In genomic region chr16:2019500-2019899, GRCh38 we compare ENCODE assay signal across 10 cellular contexts. TPM values are rescaled to one million over a fixed set of nuclear protein-coding genes. Genes with fewer than 3 reads are reported as not detected.
DNase-seq lines count a peak whose midpoint lies in the region; ATAC-seq and TF ChIP-seq lines count a peak whose summit lies in the region.
"Had no signal": no experiment of that assay in that cellular context is flagged by ENCODE, and none has a peak within 500 bp of the region (broad histone marks: within the 10 kb centered on the region; RNA-seq: fewer than 3 reads in every experiment).

Gene NPW (plus strand): TSS chr16:2019785.

- no peak for ATAC-seq in foreskin keratinocyte
- ATAC-seq in HG02885 (IDR thresholded peaks at IDR 0.05; ENCODE audit: poor library complexity, unreplicated experiment), result no peak
- no peak for ATAC-seq in GM21528 (IDR thresholded peaks at IDR 0.05; ENCODE audit: low FRiP score, unreplicated experiment)

- no peaks in the 10 kb centered on the region for H3K36me3 ChIP-seq in cardiac muscle cell
- H3K36me3 ChIP-seq in thyroid gland, result no peaks in the 10 kb centered on the region

- H3K4me3 ChIP-seq in cardiac muscle cell (peak within 1 kb of the TSS; percentile 7), iPS-18c (ENCODE audit: insufficient read depth, low read depth, low read length) (peak within 1 kb of the TSS; percentile 56), thyroid gland (replicated peaks in 1 of 3) (no peak within 1 kb of the TSS)

- TF ChIP-seq CTCF in cardiac muscle cell (IDR thresholded peaks at IDR 0.05; ENCODE audit: low read depth, low read length) (no peak), VCaP (conservative IDR thresholded peaks at IDR 0.05) (no peak), thyroid gland (IDR thresholded peaks at IDR 0.05) (no peak), foreskin keratinocyte (conservative IDR thresholded peaks at IDR 0.05) (no peak)

- DNase-seq in cardiac muscle cell (ENCODE audit: low read depth in 1 of 2, low spot score in 1 of 2) (no peak), cardiac septum (ENCODE audit: low spot score) (no peak), thyroid gland (peak; percentile 29 to 63), foreskin keratinocyte (no peak)
- DNase-seq: GF-D8 had no signal

- intact Hi-C loops in cardiac septum (cut with DNase I), result no loop called here
- intact Hi-C loops in thyroid gland (cut with DNase I), result no loop called here

- H3K9me3 ChIP-seq in cardiac muscle cell (ENCODE audit: low read depth), result no peaks in the 10 kb centered on the region
- H3K9me3 ChIP-seq in iPS-18c (ENCODE audit: control insufficient read depth, insufficient read depth, low read length), result peaks cover 2% of the 10 kb centered on the region
- H3K9me3 ChIP-seq in thyroid gland, result no peaks in the 10 kb centered on the region

- H3K27ac ChIP-seq in cardiac muscle cell (no peak within 1 kb of the TSS), VCaP (peak within 1 kb of the TSS; percentile 4; the same call in 1 of the 2 replicates), thyroid gland (no peak within 1 kb of the TSS), foreskin keratinocyte (no peak within 1 kb of the TSS)
- H3K27ac ChIP-seq: KMS-11 had no signal

- H3K4me1 ChIP-seq in cardiac muscle cell (ENCODE audit: low read depth), result peaks cover 12% of the 10 kb centered on the region
- H3K4me1 ChIP-seq in thyroid gland, result peaks cover 6 to 29% of the 10 kb centered on the region in 2 donors
- H3K4me1 ChIP-seq in foreskin keratinocyte, result no peaks in the 10 kb centered on the region

- no peak for TF ChIP-seq POLR2A in thyroid gland (IDR thresholded peaks at IDR 0.05)

- H3K27me3 ChIP-seq in cardiac muscle cell (peaks cover 44% of the 10 kb centered on the region), thyroid gland (peaks cover 7% of the 10 kb centered on the region), foreskin keratinocyte (peaks cover 31% of the 10 kb centered on the region)

- 2 to 4% methylated on average over 5 to 11 of the region's 31 CpGs for WGBS in thyroid gland, 2 donors

RNA-seq across cellular contexts. Expression of gene NPW, which starts in this region (rescaled TPM):
- 3.3 and 16.2 TPM in 2 replicates for total RNA-seq in cardiac muscle cell
- polyA plus RNA-seq in cardiac muscle cell, result 13.4 and 38.6 TPM in 2 replicates
- not detected for total RNA-seq in cardiac septum
- total RNA-seq in thyroid gland, result under 1 TPM in 2 of 4 donors, not detected in 2; 0.54 to 0.63 TPM
- total RNA-seq in foreskin keratinocyte, result 0.60 and 0.78 TPM in 2 replicates
- 1.9 and 2.0 TPM in 2 replicates for polyA plus RNA-seq in foreskin keratinocyte

Comparison
In these comparisons a context has a peak if more than half of its experiments do, and no peak if none do; other contexts are left out.
1. Peak in DNase-seq in thyroid gland; RNA of the gene not detected or under 1 TPM.
2. H3K4me3 ChIP-seq: peak in cardiac muscle cell (single experiment) and iPS-18c (single experiment); none in thyroid gland (0 of 3).